Comparison of ENCODE assay signal across 1 cellular context in genomic region chr11:103998826-103999390, GRCh38.
TF ChIP-seq lines count a peak whose summit lies in the region.

No MANE protein-coding gene starts in this region.

TF ChIP-seq in IMR-90, 13 proteins besides CTCF, POLR2A, EP300 and RAD21 (continued from another document):
- TF ChIP-seq ELK1 (IDR thresholded peaks at IDR 0.05; ENCODE audit: borderline replicate concordance, low read depth, low read length) (no peak), NFE2L2 (IDR thresholded peaks at IDR 0.05; ENCODE audit: low read depth, low read length) (no peak), MAZ (IDR thresholded peaks at IDR 0.05; ENCODE audit: borderline replicate concordance, low read depth, low read length) (no peak), MAFK (IDR thresholded peaks at IDR 0.05; ENCODE audit: low read depth, low read length) (peak; percentile 60), RCOR1 (IDR thresholded peaks at IDR 0.05; ENCODE audit: insufficient replicate concordance, low read length) (no peak), SMC3 (IDR thresholded peaks at IDR 0.05; ENCODE audit: low read depth, low read length) (no peak), USF2 (IDR thresholded peaks at IDR 0.05; ENCODE audit: low read depth, low read length) (no peak)
